In genomic region chr7:35253182-35253679, GRCh38 we compare ENCODE assay signal across 9 cellular contexts. TPM values are rescaled to one million over a fixed set of nuclear protein-coding genes. Genes with fewer than 3 reads are reported as not detected.
A peak's percentile ranks its signal among the peaks of the same experiment; 100 is the strongest.
DNase-seq lines count a peak whose midpoint lies in the region; ATAC-seq, FAIRE-seq and TF ChIP-seq lines count a peak whose summit lies in the region.
"Had no signal": no experiment of that assay in that cellular context is flagged by ENCODE, and none has a peak within 500 bp of the region (broad histone marks: within the 10 kb centered on the region; RNA-seq: fewer than 3 reads in every experiment).

No MANE protein-coding gene starts in this region.

- H4K20me1 ChIP-seq in endothelial cell of umbilical vein (replicated peaks; ENCODE audit: control insufficient read depth, extremely low read depth, insufficient read depth, low read length) = no peaks in the 10 kb centered on the region

- peak overlapping the region in 1 of 8 donors; percentile 13 for H3K27ac Mint-ChIP-seq in CD8-positive, alpha-beta memory T cell
- no peak overlapping the region for H3K27ac Mint-ChIP-seq in nephron

- dilution Hi-C loops in endothelial cell of umbilical vein (cut with MboI; ENCODE audit: extremely low pct_ligation_motif_present, low sequenced_read_pairs) = no loop called here

- H3K9me3 Mint-ChIP-seq in CD8-positive, alpha-beta memory T cell = peaks cover 5 to 30% (median 12%) of the 10 kb centered on the region in 5 donors
- H3K9me3 Mint-ChIP-seq in nephron = peaks cover 4% of the 10 kb centered on the region

- no peaks in the 10 kb centered on the region for H3K36me3 ChIP-seq in CD8-positive, alpha-beta memory T cell (ENCODE audit: insufficient read depth, low read length)
- no peaks in the 10 kb centered on the region for H3K36me3 ChIP-seq in endothelial cell of umbilical vein (ENCODE audit: control insufficient read depth in 2 of 2, extremely low read depth in 1 of 2, insufficient read depth in 2 of 2, low read length in 2 of 2)
- H3K36me3 ChIP-seq in gastrocnemius medialis = no peaks in the 10 kb centered on the region

- H3K27me3 ChIP-seq in CD8-positive, alpha-beta memory T cell (ENCODE audit: insufficient read depth, low read length, poor library complexity, severe bottlenecking) = peaks cover 48% of the 10 kb centered on the region
- H3K27me3 ChIP-seq in endothelial cell of umbilical vein (ENCODE audit: control insufficient read depth in 2 of 2, insufficient read depth in 2 of 2, low read length in 2 of 2) (peaks cover 88 to 100% of the 10 kb centered on the region in 2 experiments), gastrocnemius medialis (peaks cover 91 to 97% (median 96%) of the 10 kb centered on the region in 3 donors)

- in situ Hi-C loops in gastrocnemius medialis (cut with MboI; ENCODE audit: low sequenced_read_pairs in 4 of 4) = no loop called here

- H2AFZ ChIP-seq in endothelial cell of umbilical vein (ENCODE audit: low read depth, low read length) = peak overlapping the region; percentile 93

- H3K27me3 Mint-ChIP-seq in CD8-positive, alpha-beta memory T cell = peaks cover 83 to 88% of the 10 kb centered on the region in 2 donors
- peaks cover 99% of the 10 kb centered on the region for H3K27me3 Mint-ChIP-seq in nephron (ENCODE audit: low read depth)

- TF ChIP-seq POLR2A in endothelial cell of umbilical vein (IDR thresholded peaks at IDR 0.05; ENCODE audit: low read depth, low read length) (no peak), gastrocnemius medialis (IDR thresholded peaks at IDR 0.05) (no peak)

- peak overlapping the region; percentile 63 for H3K4me2 ChIP-seq in endothelial cell of umbilical vein (ENCODE audit: insufficient read depth, low read length)

- no peak overlapping the region for H3K9ac ChIP-seq in endothelial cell of umbilical vein (replicated peaks; ENCODE audit: extremely low read depth, insufficient read depth, low read length)

- CTCF ChIA-PET in CD8-positive, alpha-beta memory T cell (lab: Charles Lee) = no interaction called here
- CTCF ChIA-PET in endothelial cell of umbilical vein (lab: Charles Lee) = no interaction called here

- H3K4me1 Mint-ChIP-seq in CD8-positive, alpha-beta memory T cell = peaks cover 8 to 13% (median 9%) of the 10 kb centered on the region in 3 donors
- peaks cover 10% of the 10 kb centered on the region for H3K4me1 Mint-ChIP-seq in nephron

- ATAC-seq in gastrocnemius medialis (no peak), HG03097 (IDR thresholded peaks at IDR 0.05; ENCODE audit: low FRiP score, unreplicated experiment) (no peak)
- ATAC-seq: GM12878 had no signal

- no peaks in the 10 kb centered on the region for H3K9me3 ChIP-seq in CD8-positive, alpha-beta memory T cell (ENCODE audit: low read length)
- no peaks in the 10 kb centered on the region for H3K9me3 ChIP-seq in endothelial cell of umbilical vein (replicated peaks; ENCODE audit: control insufficient read depth, insufficient read depth, low read length)
- H3K9me3 ChIP-seq in gastrocnemius medialis = no peaks in the 10 kb centered on the region

- POLR2A ChIA-PET in CD8-positive, alpha-beta memory T cell (lab: Charles Lee) = no interaction called here
- POLR2A ChIA-PET in endothelial cell of umbilical vein (lab: Charles Lee) = no interaction called here

- H3K4me3 ChIP-seq in CD8-positive, alpha-beta memory T cell (ENCODE audit: low read length) = no peak overlapping the region
- H3K4me3 ChIP-seq in endothelial cell of umbilical vein (replicated peaks in 1 of 3; ENCODE audit: insufficient read depth in 1 of 3, low read depth in 1 of 3, low read length in 3 of 3) (no peak overlapping the region), gastrocnemius medialis (peak overlapping the region in 2 of 4 donors; percentile 38 to 45)
- H3K4me3 ChIP-seq: GM12878 had no signal

- H3K4me3 Mint-ChIP-seq in CD8-positive, alpha-beta memory T cell = peak overlapping the region; percentile 21 to 82 (median 47)
- peak overlapping the region; percentile 57 to 75 (median 65) for H3K4me3 Mint-ChIP-seq in nephron

- no peak for FAIRE-seq in endothelial cell of umbilical vein (lab: Jason Lieb, UNC)
- FAIRE-seq: GM12878 had no signal

- H3K27ac ChIP-seq in CD8-positive, alpha-beta memory T cell (ENCODE audit: low read depth, low read length) = no peak overlapping the region
- H3K27ac ChIP-seq in endothelial cell of umbilical vein (ENCODE audit: insufficient read depth, low read depth, low read length) (no peak overlapping the region), gastrocnemius medialis (no peak overlapping the region)

- TF ChIP-seq CTCF in endothelial cell of umbilical vein (IDR thresholded peaks at IDR 0.05; ENCODE audit: extremely low read depth in 1 of 2, insufficient read depth in 1 of 2, low read depth in 1 of 2, low read length in 2 of 2) (no peak), nephron (IDR thresholded peaks at IDR 0.05; ENCODE audit: unreplicated experiment in 3 of 3) (no peak), gastrocnemius medialis (IDR thresholded peaks at IDR 0.05 in 4 of 5, conservative IDR thresholded peaks at IDR 0.05 in 1 of 5) (no peak)

- DNase-seq in CD8-positive, alpha-beta memory T cell = no peak
- DNase-seq in MV-4-11 (lab: John Stamatoyannopoulos, UW) (peak; percentile 17), endothelial cell of umbilical vein (ENCODE audit: low read depth, low spot score) (no peak), gastrocnemius medialis (no peak), GM19238 (ENCODE audit: insufficient read length, low spot score) (no peak), HPDE6-E6E7 (ENCODE audit: extremely low spot score) (no peak)

- H3K4me1 ChIP-seq in CD8-positive, alpha-beta memory T cell (ENCODE audit: insufficient read depth, low read length) = peaks cover 5% of the 10 kb centered on the region
- H3K4me1 ChIP-seq in endothelial cell of umbilical vein (ENCODE audit: control insufficient read depth, extremely low read depth, insufficient read depth, low read length) = peaks cover 12% of the 10 kb centered on the region
- H3K4me1 ChIP-seq in gastrocnemius medialis = no peaks in the 10 kb centered on the region

- H3K36me3 Mint-ChIP-seq in CD8-positive, alpha-beta memory T cell = no peaks in the 10 kb centered on the region
- H3K36me3 Mint-ChIP-seq in nephron (ENCODE audit: low read depth) = no peaks in the 10 kb centered on the region

- H3K79me2 ChIP-seq in endothelial cell of umbilical vein (ENCODE audit: control insufficient read depth, insufficient read depth, low read length) = no peaks in the 10 kb centered on the region

- intact Hi-C loops in endothelial cell of umbilical vein (cut with micrococcal nuclease) (loop anchor here (10.0 kb wide), 1 partner anchor 798 kb away; no protein-coding TSS in a partner anchor), gastrocnemius medialis (cut with DNase I; ENCODE audit: low total_unique reads) (no loop called here)

- H3K9me1 ChIP-seq in endothelial cell of umbilical vein (replicated peaks; ENCODE audit: control insufficient read depth, extremely low read depth, insufficient read depth, low read length) = no peaks in the 10 kb centered on the region

- no TSS peak for BruUV-seq in endothelial cell of umbilical vein (replicated peaks; lab: Mats Ljungman, UMichigan)

TF ChIP-seq in endothelial cell of umbilical vein, 7 proteins besides CTCF, POLR2A, EP300 and RAD21:
- TF ChIP-seq MYC (IDR thresholded peaks at IDR 0.05; ENCODE audit: low read depth, low read length) = no peak
- peak; percentile 98 for TF ChIP-seq EZH2 (IDR thresholded peaks at IDR 0.05; ENCODE audit: borderline replicate concordance, low read depth, low read length, severe bottlenecking)
- no peak for TF ChIP-seq JUN (IDR thresholded peaks at IDR 0.05; ENCODE audit: borderline replicate concordance, insufficient read depth, insufficient read length, low read depth)
- TF ChIP-seq MAX (IDR thresholded peaks at IDR 0.05; ENCODE audit: insufficient read depth, insufficient read length) = no peak
- TF ChIP-seq FOS (IDR thresholded peaks at IDR 0.05; ENCODE audit: borderline replicate concordance, insufficient read depth, low read length) = no peak

RNA-seq across cellular contexts. Expression of gene TBX20, which starts 0.7 kb away (rescaled TPM):
- total RNA-seq in CD8-positive, alpha-beta memory T cell = not detected
- polyA plus RNA-seq in CD8-positive, alpha-beta memory T cell = not detected
- not detected in 2 replicates for total RNA-seq in endothelial cell of umbilical vein
- not detected in 2 replicates for polyA plus RNA-seq in endothelial cell of umbilical vein
- polyA plus RNA-seq in endothelial cell of umbilical vein (2011; cell fraction: cytosol; rRNA removed) = not detected in 2 replicates
- polyA plus RNA-seq in endothelial cell of umbilical vein (2011; cell fraction: nucleus; rRNA removed) = not detected in 2 replicates
- not detected in 2 replicates for polyA plus RNA-seq in endothelial cell of umbilical vein (2012)
- polyA minus RNA-seq in endothelial cell of umbilical vein = 0.87 TPM in 1 of 2 replicates, not detected in the other
- polyA minus RNA-seq in endothelial cell of umbilical vein (2011; cell fraction: cytosol; rRNA and poly(A)+ RNA removed) = 8.3 TPM
- polyA minus RNA-seq in endothelial cell of umbilical vein (2011; cell fraction: nucleus; rRNA and poly(A)+ RNA removed) = 0.24 TPM in 1 of 2 replicates, not detected in the other
- total RNA-seq in gastrocnemius medialis = not detected
- total RNA-seq: GM12878 had no signal
- polyA plus RNA-seq: GM12878 had no signal
